Comparison of ENCODE assay signal across 8 cellular contexts in the genomic region with DNA sequence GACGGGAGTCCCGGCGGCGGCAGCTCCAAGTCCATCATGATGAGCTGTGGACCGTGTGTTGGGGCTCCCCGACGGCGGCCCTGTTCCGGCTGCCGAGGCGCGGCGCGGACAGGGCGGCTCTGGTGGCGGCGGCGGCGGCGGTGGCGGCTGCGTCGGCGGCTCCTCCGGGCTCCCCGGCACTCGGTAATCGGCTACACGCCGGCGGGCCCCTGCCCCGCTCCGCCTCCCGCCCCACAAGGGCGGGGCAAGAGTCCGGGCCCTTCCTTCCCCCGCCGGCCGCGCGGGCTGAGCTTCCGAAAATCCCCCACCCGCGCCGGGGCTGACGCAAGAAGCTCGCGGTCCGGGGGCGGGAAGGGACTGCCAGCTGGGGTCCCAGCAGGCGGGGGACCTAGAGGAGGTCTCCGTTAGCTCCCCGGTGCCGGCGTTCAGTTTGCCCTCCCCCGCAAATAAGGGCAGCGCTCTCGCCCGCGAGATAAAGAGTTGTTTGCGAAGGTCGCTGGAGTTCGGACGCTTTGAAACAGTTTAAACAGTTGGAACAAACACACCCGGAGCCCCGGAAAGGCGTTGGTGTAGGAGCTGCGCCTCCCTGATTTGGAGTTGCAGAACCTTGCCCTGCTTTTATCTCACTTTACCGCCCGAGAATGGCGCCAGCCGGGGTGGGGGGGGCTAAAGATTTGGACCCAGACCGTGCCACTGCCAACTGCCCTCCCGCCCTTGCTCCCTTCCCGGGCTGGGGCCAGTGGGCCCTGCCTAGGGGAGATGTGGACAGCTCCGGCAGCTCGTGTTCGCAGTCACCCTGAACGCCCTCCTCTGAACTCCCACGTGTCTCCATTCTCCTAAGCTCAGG. TPM values are rescaled to one million over a fixed set of nuclear protein-coding genes. Genes with fewer than 3 reads are reported as not detected.
A peak's percentile ranks its signal among the peaks of the same experiment; 100 is the strongest.
DNase-seq lines count a peak whose midpoint lies in the region; ATAC-seq and TF ChIP-seq lines count a peak whose summit lies in the region.

A gene (minus strand): TSS at position 189 of the 847 bp plus-strand sequence. CDS start 151 bp downstream, at position 38.

- TF ChIP-seq POLR2A in adrenal gland (IDR thresholded peaks at IDR 0.05) = peak; percentile 95
- TF ChIP-seq POLR2A in heart left ventricle (IDR thresholded peaks at IDR 0.05) = peak; percentile 14 to 92
- peak; percentile 96 for TF ChIP-seq POLR2A in transverse colon (IDR thresholded peaks at IDR 0.05)

- in situ Hi-C loops in GM13977 (cut with MboI; ENCODE audit: low pct_unique_long_range_greater_than_20kb, low sequenced_read_pairs, unreplicated experiment) = no loop called here
- in situ Hi-C loops in transverse colon (cut with MboI; ENCODE audit: low pct_ligation_motif_present in 1 of 4, low pct_unique_long_range_greater_than_20kb in 1 of 4, low sequenced_read_pairs in 3 of 4) = loop anchor here in 1 of 4 donors (10.0 kb wide), 1 partner anchor 100 kb away; no protein-coding TSS in a partner anchor

- H3K27ac ChIP-seq in adrenal gland (peak within 1 kb of the TSS; percentile 98 to 100 (median 99)), heart left ventricle (peak within 1 kb of the TSS; percentile 97 to 100 (median 99)), transverse colon (peak within 1 kb of the TSS; percentile 98 to 100 (median 98))

- TF ChIP-seq CTCF in GM13977 (IDR thresholded peaks at IDR 0.05; ENCODE audit: extremely low read depth, insufficient read depth, missing control alignments) = no peak
- no peak for TF ChIP-seq CTCF in adrenal gland (IDR thresholded peaks at IDR 0.05)
- TF ChIP-seq CTCF in heart left ventricle (IDR thresholded peaks at IDR 0.05) = no peak
- peak in 1 of 5 experiments; percentile 22 for TF ChIP-seq CTCF in transverse colon (IDR thresholded peaks at IDR 0.05)

- DNase-seq in GM13977 (ENCODE audit: low spot score) (peak; percentile 97), NCI-H1436 treated with DMSO at 0.1 percent for 48 hours (lab: John Stamatoyannopoulos, UW) (peak; percentile 53), adrenal gland (peak; percentile 89 to 93 (median 92)), heart left ventricle (peak; percentile 95 to 98 (median 96)), pons (ENCODE audit: low spot score) (peak; percentile 87), transverse colon (peak; percentile 95)

- H3K4me3 ChIP-seq in adrenal gland (peak within 1 kb of the TSS; percentile 79 to 96 (median 84)), heart left ventricle (peak within 1 kb of the TSS; percentile 72 to 97 (median 90)), transverse colon (peak within 1 kb of the TSS; percentile 73 to 96 (median 86))

- H3K27me3 ChIP-seq in adrenal gland (no peaks in the 10 kb centered on the region), heart left ventricle (no peaks in the 10 kb centered on the region), transverse colon (no peaks in the 10 kb centered on the region)

- H3K36me3 ChIP-seq in adrenal gland (replicated peaks in 1 of 2) (no peaks in the 10 kb centered on the region), heart left ventricle (no peaks in the 10 kb centered on the region), transverse colon (no peaks in the 10 kb centered on the region)

- peaks cover 21 to 36% of the 10 kb centered on the region in 2 donors for H3K4me1 ChIP-seq in adrenal gland (replicated peaks in 1 of 2)
- H3K4me1 ChIP-seq in heart left ventricle = peaks cover 0 to 46% (median 33%) of the 10 kb centered on the region in 12 donors
- peaks cover 15 to 50% (median 40%) of the 10 kb centered on the region in 4 donors for H3K4me1 ChIP-seq in transverse colon

- peak; percentile 51 for TF ChIP-seq EP300 in transverse colon (IDR thresholded peaks at IDR 0.05; ENCODE audit: low read depth)

- ATAC-seq in HG02840 (IDR thresholded peaks at IDR 0.05; ENCODE audit: low FRiP score, unreplicated experiment) (peak; percentile 65), heart left ventricle (peak; percentile 88 to 91 (median 90))

- H3K9me3 ChIP-seq in adrenal gland (replicated peaks in 1 of 3) (no peaks in the 10 kb centered on the region), heart left ventricle (no peaks in the 10 kb centered on the region), transverse colon (no peaks in the 10 kb centered on the region)

- intact Hi-C loops in T-helper 1 cell treated with Interleukin-12 subunit alpha and Interleukin-12 subunit beta and Interleukin-4 antibody, amounts not matched to agents 30 ng/mL and 1 ng/mL, for 36 hours (cut with micrococcal nuclease) = loop anchor here (1.0 kb wide), 4 partner anchors 9 to 460 kb away; a partner anchor contains a TSS
- intact Hi-C loops in adrenal gland (cut with DNase I) (loop anchor here (5.0 to 10.0 kb wide), 3 partner anchors 47 to 100 kb away; no protein-coding TSS in a partner anchor), heart left ventricle (cut with DNase I) (loop anchor here (1.0 to 10.0 kb wide), 16 partner anchors 31 to 490 kb away; a partner anchor contains a TSS), transverse colon (cut with DNase I; ENCODE audit: low total_unique reads) (loop anchor here (2.0 to 10.0 kb wide), 3 partner anchors 52 to 100 kb away; a partner anchor contains a TSS)

- WGBS in adrenal gland, 4 donors = 0 to 1% (median 1%) methylated on average over 18 to 80 of the region's 80 CpGs
- WGBS in heart left ventricle, 4 donors = 0 to 2% (median 1%) methylated on average over 10 to 80 of the region's 80 CpGs
- 0% methylated on average over 53 of the region's 80 CpGs; no CpG with 5 or more reads in 1 of the 2 donors for WGBS in transverse colon (ENCODE audit: low coverage in 1 of 2), 2 donors

RNA-seq across cellular contexts. Expression of the gene that starts here (rescaled TPM):
- 76.2 and 77.0 TPM in 2 replicates for total RNA-seq in T-helper 1 cell treated with Interleukin-12 subunit alpha and Interleukin-12 subunit beta and Interleukin-4 antibody, amounts not matched to agents 30 ng/mL and 1 ng/mL, for 36 hours
- total RNA-seq in adrenal gland (100 to 1,000 TPM in 2 of 8 donors, 10 to 100 TPM in 6; 54.4 to 119 (median 82.4) TPM), heart left ventricle (10 to 100 TPM; 39.2 to 82.5 (median 59.4) TPM), transverse colon (100 to 1,000 TPM in 1 of 4 donors, 10 to 100 TPM in 3; 41.6 to 105 (median 65.2) TPM)
- polyA plus RNA-seq in adrenal gland (10 to 100 TPM; 41.1 to 87.6 (median 52.7) TPM), heart left ventricle (10 to 100 TPM; 17.0 to 37.3 TPM)

Comparison
In these comparisons a context has a peak if more than half of its experiments do, and no peak if none do; other contexts are left out.
1. Peak in every context shown above with its lines: DNase-seq, ATAC-seq, H3K4me3 ChIP-seq and H3K27ac ChIP-seq.